ENCODE assay signal across 1 cellular context in the genomic region with DNA sequence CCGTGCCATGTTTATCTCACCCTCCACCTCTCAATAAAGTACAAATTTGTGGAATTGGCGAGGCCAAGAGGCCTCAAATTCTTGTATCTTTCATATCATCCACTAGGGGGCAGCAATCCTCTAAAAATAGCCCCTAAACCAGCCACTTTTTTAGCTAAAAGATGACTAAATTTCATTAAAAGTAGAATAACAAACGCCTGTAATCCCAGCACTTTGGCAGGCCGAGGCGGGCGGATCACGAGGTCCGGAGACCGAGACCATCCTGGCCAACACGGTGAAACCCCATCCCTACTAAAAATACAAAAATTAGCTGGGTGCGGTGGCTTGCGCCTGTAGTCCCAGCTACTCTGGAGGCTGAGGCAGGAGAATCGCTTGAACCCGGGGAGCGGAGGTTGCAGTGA.
TF ChIP-seq lines count a peak whose summit lies in the region.

No MANE protein-coding gene starts in this region.

TF ChIP-seq in GM12878, 131 proteins besides CTCF, POLR2A, EP300 and RAD21 (continued from another document):
- TF ChIP-seq, protein P1, sequence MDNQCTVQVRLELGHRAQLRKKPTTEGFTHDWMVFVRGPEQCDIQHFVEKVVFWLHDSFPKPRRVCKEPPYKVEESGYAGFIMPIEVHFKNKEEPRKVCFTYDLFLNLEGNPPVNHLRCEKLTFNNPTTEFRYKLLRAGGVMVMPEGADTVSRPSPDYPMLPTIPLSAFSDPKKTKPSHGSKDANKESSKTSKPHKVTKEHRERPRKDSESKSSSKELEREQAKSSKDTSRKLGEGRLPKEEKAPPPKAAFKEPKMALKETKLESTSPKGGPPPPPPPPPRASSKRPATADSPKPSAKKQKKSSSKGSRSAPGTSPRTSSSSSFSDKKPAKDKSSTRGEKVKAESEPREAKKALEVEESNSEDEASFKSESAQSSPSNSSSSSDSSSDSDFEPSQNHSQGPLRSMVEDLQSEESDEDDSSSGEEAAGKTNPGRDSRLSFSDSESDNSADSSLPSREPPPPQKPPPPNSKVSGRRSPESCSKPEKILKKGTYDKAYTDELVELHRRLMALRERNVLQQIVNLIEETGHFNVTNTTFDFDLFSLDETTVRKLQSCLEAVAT (IDR thresholded peaks at IDR 0.05) = peak; percentile 85
- TF ChIP-seq SMC3 (IDR thresholded peaks at IDR 0.05; ENCODE audit: borderline replicate concordance, low read length) (peak; percentile 94), NBN (IDR thresholded peaks at IDR 0.05) (peak; percentile 38; the same call in 1 of the 2 replicates)
